ENCODE assay signal across 24 cellular contexts in genomic region chr22:47391169-47392053, GRCh38.
"Had no signal": no experiment of that assay in that cellular context is flagged by ENCODE, and none has a peak within 500 bp of the region (broad histone marks: within the 10 kb centered on the region; RNA-seq: fewer than 3 reads in every experiment).

No MANE protein-coding gene starts in this region.

- H3K4me3 ChIP-seq: colonic mucosa, gastrocnemius medialis, hepatocyte, neural progenitor cell, smooth muscle cell, stomach, thyroid gland, upper lobe of left lung, vagina had no signal

- DNase-seq: activated B cell treated with CpG ODN at 0.5 μM for 24 hours; activated CD4-positive, alpha-beta T cell treated with anti-CD3 and anti-CD28 coated beads, Interleukin-2, amount 50 U/mL, for 1 hour; activated CD8-positive, alpha-beta T cell treated with anti-CD3 and anti-CD28 coated beads for 36 hours; activated naive CD8-positive, alpha-beta T cell treated with anti-CD3 and anti-CD28 coated beads, Interleukin-2, amount 50 U/mL, for 24 hours; activated T-cell treated with anti-CD3 and anti-CD28 coated beads, Interleukin-2, amount 50 U/mL, for 48 hours; colonic mucosa; effector memory CD4-positive, alpha-beta T cell; gastrocnemius medialis; glutamatergic neuron; islet precursor cell; left colon; natural killer cell; stimulated activated CD4-positive, alpha-beta T cell treated with anti-CD3 and anti-CD28 coated beads, Interleukin-15, amount 100 ng/mL, for 24 hours; stimulated activated CD4-positive, alpha-beta T cell treated with anti-CD3 and anti-CD28 coated beads, Interleukin-2, amount 100 ng/mL, for 24 hours; stimulated activated naive B cell treated with anti-CD40 and anti-IgM and Interleukin-4, amounts not matched to agents 10 μg/mL and 1 μg/mL and 100 μg/mL, for 72 hours; stomach; T-helper 2 cell; thyroid gland had no signal

- H2AFZ ChIP-seq: hepatocyte, neural progenitor cell had no signal

- H3K36me3 ChIP-seq: colonic mucosa, gastrocnemius medialis, neural progenitor cell, stomach, thyroid gland, upper lobe of left lung, vagina had no signal

- H3K4me1 ChIP-seq: colonic mucosa, gastrocnemius medialis, neural progenitor cell, thyroid gland, upper lobe of left lung, vagina had no signal

- H3K9me3 ChIP-seq: colonic mucosa, gastrocnemius medialis, stomach, thyroid gland, upper lobe of left lung, vagina had no signal

- H3K27ac ChIP-seq: colonic mucosa, gastrocnemius medialis, hepatocyte, neural progenitor cell, stomach, thyroid gland, upper lobe of left lung, vagina had no signal

- ATAC-seq: activated CD8-positive, alpha-beta T cell treated with anti-CD3 and anti-CD28 coated beads for 36 hours; activated naive CD8-positive, alpha-beta T cell treated with anti-CD3 and anti-CD28 coated beads, Interleukin-2, amount 50 U/mL, for 24 hours; gastrocnemius medialis; left colon; sciatic nerve; stimulated activated naive B cell treated with anti-CD40 and anti-IgM and Interleukin-4, amounts not matched to agents 10 μg/mL and 1 μg/mL and 100 μg/mL, for 72 hours had no signal

- H3K9ac ChIP-seq: neural progenitor cell had no signal

- H3K4me2 ChIP-seq: hepatocyte, neural progenitor cell, smooth muscle cell had no signal

- H3K79me2 ChIP-seq: hepatocyte had no signal

- H3K27me3 ChIP-seq: colonic mucosa, hepatocyte, neural progenitor cell, thyroid gland, upper lobe of left lung, vagina had no signal
